Comparison of ENCODE assay signal across 1 cellular context in the genomic region with DNA sequence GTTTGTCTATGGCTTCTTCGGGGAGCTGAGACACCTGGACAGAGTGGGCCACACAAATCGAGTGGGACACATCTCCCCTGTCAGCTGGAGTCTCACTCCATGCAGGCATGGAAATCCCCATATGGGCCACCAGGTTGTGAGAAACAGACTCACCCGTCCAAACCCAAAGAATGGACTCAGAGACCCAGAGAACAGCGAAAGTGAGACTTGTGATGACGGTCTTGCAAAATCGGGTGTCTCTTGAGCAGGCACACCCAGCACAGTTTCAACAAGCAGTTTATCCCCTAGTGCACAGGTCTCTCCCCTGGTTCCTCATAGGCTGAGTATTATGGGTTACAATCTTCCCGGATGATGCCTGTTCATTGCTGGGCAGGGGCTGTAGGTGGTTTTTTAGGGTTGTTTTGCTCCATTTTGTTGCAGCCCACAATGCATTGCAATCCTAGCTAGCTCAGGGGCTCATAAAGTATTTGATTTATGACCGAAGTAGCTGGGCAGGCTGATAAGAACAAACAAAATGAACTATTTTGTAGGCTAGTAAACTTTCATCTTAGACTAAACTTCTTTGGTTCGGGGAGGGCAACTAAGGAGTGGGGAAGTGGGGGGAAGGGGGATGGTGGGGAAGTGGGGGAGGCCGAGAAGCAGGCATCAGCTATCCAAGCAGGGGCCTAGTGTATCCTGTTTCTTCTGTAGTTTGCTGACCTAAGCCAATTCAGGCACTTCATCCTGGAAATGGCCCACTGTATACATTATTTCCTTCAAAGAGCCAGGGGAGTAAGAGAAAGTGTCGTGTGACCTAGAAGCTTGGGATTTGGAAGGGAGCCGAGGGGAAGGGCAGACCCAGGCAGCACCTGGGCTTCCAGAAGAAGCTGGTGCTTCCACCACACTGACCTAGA.
TF ChIP-seq lines count a peak whose summit lies in the region.

No MANE protein-coding gene starts in this region.

TF ChIP-seq in HepG2, 621 proteins besides CTCF, POLR2A, EP300 and RAD21 (continued from another document):
- TF ChIP-seq PATZ1 (CRISPR knock-in tag; IDR thresholded peaks at IDR 0.05) = no peak
